ENCODE assay signal across 18 cellular contexts in genomic region chr7:96508371-96508770, GRCh38.
A peak's percentile ranks its signal among the peaks of the same experiment; 100 is the strongest.
DNase-seq lines count a peak whose midpoint lies in the region; ATAC-seq and TF ChIP-seq lines count a peak whose summit lies in the region.
"Had no signal": no experiment of that assay in that cellular context is flagged by ENCODE, and none has a peak within 500 bp of the region (broad histone marks: within the 10 kb centered on the region; RNA-seq: fewer than 3 reads in every experiment).

No MANE protein-coding gene starts in this region.

- TF ChIP-seq EP300 in SK-N-SH (IDR thresholded peaks at IDR 0.05; ENCODE audit: borderline replicate concordance in 1 of 2, low read depth in 1 of 2, low read length in 1 of 2), result peak; percentile 60 to 100; a peak in 3 of 4 replicates

- no peaks in the 10 kb centered on the region for H3F3A ChIP-seq in SK-N-SH (replicated peaks; ENCODE audit: insufficient read depth)

- H4K20me1 ChIP-seq in SK-N-SH (ENCODE audit: insufficient read depth), result no peaks in the 10 kb centered on the region

- H3K4me3 ChIP-seq in SK-N-SH (ENCODE audit: low read depth in 2 of 2, low read length in 1 of 2), result no peak overlapping the region

- H3K4me2 ChIP-seq in SK-N-SH, result no peak overlapping the region

- H3K4me1 ChIP-seq in SK-N-SH (ENCODE audit: control insufficient read depth in 1 of 2, insufficient read depth in 2 of 2, low read depth in 1 of 2, low read length in 1 of 2) (peaks cover 0 to 14% of the 10 kb centered on the region in 2 experiments; a peak in 2 of 4 replicates), foreskin keratinocyte (no peaks in the 10 kb centered on the region)
- H3K4me1 ChIP-seq: parathyroid adenoma had no signal

- no peaks in the 10 kb centered on the region for H3K9me3 ChIP-seq in SK-N-SH

- DNase-seq in NCI-H1092 treated with DMSO at 0.1 percent for 48 hours (lab: John Stamatoyannopoulos, UW), result peak; percentile 29
- DNase-seq in NCI-H1092 (lab: John Stamatoyannopoulos, UW), result no peak
- DNase-seq in NCI-H1105 treated with DMSO at 0.1 percent for 48 hours (lab: John Stamatoyannopoulos, UW), result peak; percentile 96
- DNase-seq in SK-N-SH, result peak; percentile 49
- DNase-seq in foreskin keratinocyte, result peak; percentile 22 to 63
- no peak for DNase-seq in stimulated activated CD4-positive, alpha-beta T cell treated with anti-CD3 and anti-CD28 coated beads, Interleukin-15, amount 100 ng/mL, for 24 hours
- no peak for DNase-seq in OCI-M1 (lab: John Stamatoyannopoulos, UW)
- DNase-seq: activated CD4-positive, alpha-beta T cell treated with anti-CD3 and anti-CD28 coated beads for 1 hour; activated gamma-delta T cell treated with Interleukin-2 at 50 U/mL for 16 hours; CD8-positive, alpha-beta memory T cell; cortex of kidney; GF-D8; left colon; naive B cell; NCI-H526; stimulated activated naive CD4-positive, alpha-beta T cell had no signal

- CTCF ChIA-PET in SK-N-SH (lab: Yijun Ruan, JAX), result interaction anchor here (0.9 to 2.0 kb wide), 7 partner anchors 10 to 519 kb away, joined by 3 to 9 read pairs (median 4); no protein-coding TSS in a partner anchor

- no peaks in the 10 kb centered on the region for H3K9me2 ChIP-seq in SK-N-SH

- H3K27ac ChIP-seq in SK-N-SH (ENCODE audit: low read depth in 2 of 2, low read length in 1 of 2) (no peak overlapping the region), foreskin keratinocyte (no peak overlapping the region)
- H3K27ac ChIP-seq: parathyroid adenoma had no signal

- WGBS in SK-N-SH (ENCODE audit: low lambda C conversion rate), result 0% methylated on average over 1 of the region's 1 CpG

- no peak overlapping the region for H2AFZ ChIP-seq in SK-N-SH (ENCODE audit: low read depth)
- H2AFZ ChIP-seq: parathyroid adenoma had no signal

- POLR2A ChIA-PET in SK-N-SH (lab: Yijun Ruan, JAX), result no interaction called here

- TF ChIP-seq CTCF in SK-N-SH (IDR thresholded peaks at IDR 0.05) (no peak), foreskin keratinocyte (conservative IDR thresholded peaks at IDR 0.05) (no peak)

- no peak for ATAC-seq in foreskin keratinocyte
- no peak for ATAC-seq in GM19351 (IDR thresholded peaks at IDR 0.05; ENCODE audit: unreplicated experiment)
- ATAC-seq: left colon had no signal

- H3K36me3 ChIP-seq in SK-N-SH (replicated peaks in 1 of 2; ENCODE audit: control insufficient read depth in 1 of 2, insufficient read depth in 2 of 2, low read length in 1 of 2), result no peaks in the 10 kb centered on the region

- no peaks in the 10 kb centered on the region for H3K27me3 ChIP-seq in SK-N-SH (ENCODE audit: insufficient read depth)
- H3K27me3 ChIP-seq in foreskin keratinocyte, result peaks cover 3% of the 10 kb centered on the region

- H3K79me2 ChIP-seq in SK-N-SH (ENCODE audit: insufficient read depth), result no peaks in the 10 kb centered on the region
- H3K79me2 ChIP-seq: parathyroid adenoma had no signal

- peak; percentile 50 for TF ChIP-seq RAD21 in SK-N-SH (IDR thresholded peaks at IDR 0.05; ENCODE audit: low read length)

- H3K9ac ChIP-seq in SK-N-SH, result no peak overlapping the region
- H3K9ac ChIP-seq: parathyroid adenoma had no signal

TF ChIP-seq in SK-N-SH, 30 proteins besides CTCF, POLR2A, EP300 and RAD21 (continues in another document):
- TF ChIP-seq FOXM1 (IDR thresholded peaks at IDR 0.05; ENCODE audit: low read depth) (no peak), RCOR1 (IDR thresholded peaks at IDR 0.05; ENCODE audit: low read length) (peak; percentile 100), ZBTB33 (IDR thresholded peaks at IDR 0.05; ENCODE audit: borderline replicate concordance, low read depth) (no peak), EZH2phosphoT487 (IDR thresholded peaks at IDR 0.05; ENCODE audit: borderline replicate concordance, low read depth) (no peak), ELF1 (IDR thresholded peaks at IDR 0.05) (no peak), RXRA (IDR thresholded peaks at IDR 0.05; ENCODE audit: borderline replicate concordance, low read depth) (no peak), NRF1 (IDR thresholded peaks at IDR 0.05; ENCODE audit: low read depth, low read length) (no peak), SMC3 (IDR thresholded peaks at IDR 0.05; ENCODE audit: low read depth, low read length) (peak; percentile 2; the same call in 1 of the 2 replicates), SIN3A (IDR thresholded peaks at IDR 0.05; ENCODE audit: borderline replicate concordance, low read depth, low read length) (0 out of 2 replicates have a peak, but pooled peaks have one; percentile 42), FOSL2 (IDR thresholded peaks at IDR 0.05; ENCODE audit: borderline replicate concordance, low read depth) (no peak), NFIC (IDR thresholded peaks at IDR 0.05; ENCODE audit: borderline replicate concordance) (peak; percentile 83), FOXJ3 (CRISPR knock-in tag; IDR thresholded peaks at IDR 0.05) (peak; percentile 99), TCF12 (IDR thresholded peaks at IDR 0.05) (peak; percentile 94), MAX (IDR thresholded peaks at IDR 0.05; ENCODE audit: low read depth) (no peak), PBX3 (IDR thresholded peaks at IDR 0.05) (peak; percentile 89), USF1 (IDR thresholded peaks at IDR 0.05; ENCODE audit: borderline replicate concordance, low read depth) (no peak), TAF1 (IDR thresholded peaks at IDR 0.05; ENCODE audit: borderline replicate concordance, low read depth, low read length) (no peak), TEAD4 (IDR thresholded peaks at IDR 0.05; ENCODE audit: borderline replicate concordance, insufficient read depth) (peak; percentile 79), JUND (IDR thresholded peaks at IDR 0.05) (peak; percentile 78), USF2 (IDR thresholded peaks at IDR 0.05; ENCODE audit: borderline replicate concordance, low read depth, low read length) (no peak), MXI1 (IDR thresholded peaks at IDR 0.05; ENCODE audit: low read depth, low read length) (peak; percentile 57; the same call in 1 of the 2 replicates)

Comparison
In these comparisons a context has a peak if more than half of its experiments do, and no peak if none do; other contexts are left out.
1. DNase-seq: peak in NCI-H1092 treated with DMSO at 0.1 percent for 48 hours (single experiment), NCI-H1105 treated with DMSO at 0.1 percent for 48 hours (single experiment), SK-N-SH (single experiment) and foreskin keratinocyte (2 of 2); none in NCI-H1092 (single experiment), stimulated activated CD4-positive, alpha-beta T cell treated with anti-CD3 and anti-CD28 coated beads, Interleukin-15, amount 100 ng/mL, for 24 hours (single experiment) and OCI-M1 (single experiment).